In the genomic region with DNA sequence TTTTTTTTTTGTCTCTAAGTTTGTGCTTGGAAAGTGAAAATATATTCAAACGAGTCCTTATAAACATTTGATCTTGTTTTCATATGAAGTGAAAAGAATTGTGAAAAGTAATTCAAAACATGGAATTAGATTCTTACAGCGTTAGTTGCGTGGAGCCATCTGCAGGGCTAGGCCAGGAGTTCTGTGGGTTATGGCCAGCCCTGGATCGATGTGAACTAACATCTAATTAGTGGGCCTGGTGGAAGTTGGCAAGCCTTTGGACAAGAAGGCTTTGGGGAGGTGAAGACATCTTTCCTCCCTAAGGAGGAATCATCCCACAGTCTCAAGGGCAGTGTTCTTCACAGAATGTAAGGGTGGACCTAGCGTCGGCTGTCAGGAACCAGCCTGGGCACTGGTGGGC, we compare ENCODE assay signal across 21 cellular contexts. TPM values are rescaled to one million over a fixed set of nuclear protein-coding genes. Genes with fewer than 3 reads are reported as not detected.
DNase-seq lines count a peak whose midpoint lies in the region; ATAC-seq, FAIRE-seq and TF ChIP-seq lines count a peak whose summit lies in the region.
"Had no signal": no experiment of that assay in that cellular context is flagged by ENCODE, and none has a peak within 500 bp of the region (broad histone marks: within the 10 kb centered on the region; RNA-seq: fewer than 3 reads in every experiment).

No MANE protein-coding gene starts in this region.

- H2BK12ac ChIP-seq in mesenchymal stem cell (ENCODE audit: low read length in 2 of 2): no peak overlapping the region

- H3K4me1 ChIP-seq in colonic mucosa (no peaks in the 10 kb centered on the region), mesenchymal stem cell (ENCODE audit: control insufficient read depth, insufficient read depth, low read depth, low read length) (peaks cover 27% of the 10 kb centered on the region), small intestine (ENCODE audit: control insufficient read depth in 2 of 2, insufficient read depth in 1 of 2, low read depth in 1 of 2, low read length in 1 of 2) (no peaks in the 10 kb centered on the region)

- H3K4me2 ChIP-seq in mesenchymal stem cell (ENCODE audit: low read length, poor library complexity, severe bottlenecking): no peak overlapping the region

- H2BK15ac ChIP-seq in mesenchymal stem cell (ENCODE audit: low read depth, poor library complexity, severe bottlenecking): no peak overlapping the region

- H3K36me3 ChIP-seq in colonic mucosa (no peaks in the 10 kb centered on the region), mesenchymal stem cell (ENCODE audit: control insufficient read depth in 1 of 2, insufficient read depth in 2 of 2, low read depth in 1 of 2, low read length in 2 of 2) (peaks cover 0 to 4% of the 10 kb centered on the region in 2 experiments), small intestine (ENCODE audit: control insufficient read depth in 2 of 2, insufficient read depth in 2 of 2, low read length in 2 of 2) (peaks cover 0 to 2% of the 10 kb centered on the region in 2 donors)

- H2BK120ac ChIP-seq in mesenchymal stem cell (ENCODE audit: low read depth, low read length): no peak overlapping the region

- no peaks in the 10 kb centered on the region for H3K9me3 ChIP-seq in colonic mucosa
- no peaks in the 10 kb centered on the region for H3K9me3 ChIP-seq in mesenchymal stem cell (ENCODE audit: control insufficient read depth, low read length)
- no peaks in the 10 kb centered on the region for H3K9me3 ChIP-seq in small intestine (ENCODE audit: control insufficient read depth, low read depth)

- H3K79me1 ChIP-seq in mesenchymal stem cell (replicated peaks; ENCODE audit: low read length, poor library complexity, severe bottlenecking): peaks cover 21% of the 10 kb centered on the region

- H3K23ac ChIP-seq in mesenchymal stem cell (ENCODE audit: low read length in 2 of 2): no peak overlapping the region

- H3K9ac ChIP-seq in colonic mucosa (ENCODE audit: low read depth in 2 of 2, low read length in 2 of 2): peak overlapping the region in 1 of 2 donors; percentile 35
- H3K9ac ChIP-seq in mesenchymal stem cell (ENCODE audit: low read length): peak overlapping the region; percentile 78

- H3K4ac ChIP-seq in mesenchymal stem cell (ENCODE audit: low read depth in 1 of 2, low read length in 2 of 2): no peak overlapping the region

- ATAC-seq in HG03045 (IDR thresholded peaks at IDR 0.05; ENCODE audit: unreplicated experiment): no peak
- ATAC-seq: left colon had no signal

- WGBS in mesenchymal stem cell: 89% methylated on average over 6 of the region's 6 CpGs
- WGBS in small intestine, 3 donors: 74 to 93% (median 84%) methylated on average over 6 of the region's 6 CpGs

- no peak overlapping the region for H2AK5ac ChIP-seq in mesenchymal stem cell (ENCODE audit: low read length, severe bottlenecking)

- peak overlapping the region; percentile 52 for H4K91ac ChIP-seq in mesenchymal stem cell (ENCODE audit: low read length)

- peak overlapping the region; percentile 3 for H3K27ac ChIP-seq in colonic mucosa
- no peak overlapping the region for H3K27ac ChIP-seq in mesenchymal stem cell (ENCODE audit: low read length, poor library complexity, severe bottlenecking)
- peak overlapping the region; percentile 8 to 13 for H3K27ac ChIP-seq in small intestine (ENCODE audit: low read depth in 1 of 2, low read length in 1 of 2)

- peak overlapping the region; percentile 52 for H4K8ac ChIP-seq in mesenchymal stem cell (ENCODE audit: low read length)

- H3K14ac ChIP-seq in mesenchymal stem cell (ENCODE audit: low read length in 2 of 2): no peak overlapping the region

- intact Hi-C loops in colonic mucosa (cut with DNase I): loop anchor here (10.0 kb wide), 2 partner anchors 250 to 480 kb away; no protein-coding TSS in a partner anchor

- H3K4me3 ChIP-seq in AG10803 (ENCODE audit: low read length): peak overlapping the region; percentile 33; the same call in 1 of the 2 replicates
- H3K4me3 ChIP-seq in colonic mucosa: no peak overlapping the region
- no peak overlapping the region for H3K4me3 ChIP-seq in mesenchymal stem cell (ENCODE audit: insufficient read depth in 1 of 2, low read depth in 1 of 2, low read length in 2 of 2)
- H3K4me3 ChIP-seq in small intestine (ENCODE audit: low read depth in 1 of 2, low read length in 2 of 2): no peak overlapping the region

- H2BK5ac ChIP-seq in mesenchymal stem cell (ENCODE audit: low read depth, low read length, poor library complexity, severe bottlenecking): no peak overlapping the region

- H3K27me3 ChIP-seq in colonic mucosa: no peaks in the 10 kb centered on the region
- no peaks in the 10 kb centered on the region for H3K27me3 ChIP-seq in mesenchymal stem cell (ENCODE audit: control insufficient read depth in 1 of 2, insufficient read depth in 1 of 2, low read length in 2 of 2)
- H3K27me3 ChIP-seq in small intestine (ENCODE audit: control insufficient read depth in 2 of 2, insufficient read depth in 2 of 2, low read length in 2 of 2): no peaks in the 10 kb centered on the region

- H3K18ac ChIP-seq in mesenchymal stem cell (ENCODE audit: low read depth in 1 of 2, low read length in 2 of 2): peak overlapping the region in 1 of 2 experiments; percentile 7

- DNase-seq in AG10803 (ENCODE audit: low read depth) (peak; percentile 78), colonic mucosa (no peak), mesenchymal stem cell (no peak), small intestine (no peak), SIG-M5 (lab: John Stamatoyannopoulos, UW) (no peak), germinal center (ENCODE audit: low spot score) (no peak), HTR-8/SVneo (ENCODE audit: insufficient read length, low spot score) (no peak)
- DNase-seq: activated CD4-positive, alpha-beta T cell treated with anti-CD3 and anti-CD28 coated beads for 48 hours; activated CD8-positive, alpha-beta memory T cell treated with anti-CD3 and anti-CD28 coated beads, Interleukin-2, amount 50 U/mL, for 48 hours; aorta; CD4-positive, alpha-beta T cell; HCEC 1CT; KG1; left colon; NCI-H2029; NK-92 treated with Interleukin-12 subunit alpha and Interleukin-12 subunit beta, amount 100 ng/mL, for 24 hours; occipital lobe; RPMI8226; stimulated activated CD4-positive, alpha-beta T cell treated with anti-CD3 and anti-CD28 coated beads, Interleukin-4, amount 100 ng/mL, for 1 hour; substantia nigra had no signal

- TF ChIP-seq CTCF in AG10803 (conservative IDR thresholded peaks at IDR 0.05; ENCODE audit: low read length): peak; percentile 31
- TF ChIP-seq CTCF in colonic mucosa (IDR thresholded peaks at IDR 0.05): no peak

- no peak overlapping the region for H2AFZ ChIP-seq in mesenchymal stem cell (ENCODE audit: low read depth, low read length)

- FAIRE-seq in small intestine (lab: Jason Lieb, UNC) (no peak), HTR-8/SVneo (lab: Jason Lieb, UNC) (no peak)

RNA-seq across cellular contexts. Expression of gene PARVA, which starts 37.3 kb away (rescaled TPM):
- 10 to 100 TPM; 61.8 to 78.5 TPM for total RNA-seq in colonic mucosa
- polyA plus RNA-seq in mesenchymal stem cell (2013, experiment 1 of 2): 109 TPM
- polyA plus RNA-seq in mesenchymal stem cell (2013, experiment 2 of 2): 110 TPM
- 10 to 100 TPM in 1 of 3 donors, 1 to 10 TPM in 2; 6.5 to 22.1 (median 8.1) TPM for polyA plus RNA-seq in small intestine
